In genomic region chr5:167633931-167634341, GRCh38 we compare ENCODE assay signal across 15 cellular contexts.
DNase-seq lines count a peak whose midpoint lies in the region; ATAC-seq, FAIRE-seq and TF ChIP-seq lines count a peak whose summit lies in the region.
"Had no signal": no experiment of that assay in that cellular context is flagged by ENCODE, and none has a peak within 500 bp of the region (broad histone marks: within the 10 kb centered on the region; RNA-seq: fewer than 3 reads in every experiment).

No MANE protein-coding gene starts in this region.

- H3K4me3 ChIP-seq in pancreas: no peak overlapping the region

- ATAC-seq in esophagus mucosa (peak; percentile 15), GM19351 (IDR thresholded peaks at IDR 0.05; ENCODE audit: unreplicated experiment) (no peak), pancreas (no peak), HG03521 (IDR thresholded peaks at IDR 0.05; ENCODE audit: unreplicated experiment) (no peak)
- ATAC-seq: activated CD8-positive, alpha-beta memory T cell treated with anti-CD3 and anti-CD28 coated beads, Interleukin-2, amount 10 ng/mL, durations not matched to agents 7 days and 5 days; stimulated activated memory B cell treated with anti-CD40 and anti-IgM and Interleukin-4, amounts not matched to agents 10 μg/mL and 1 μg/mL and 100 μg/mL, for 72 hours had no signal

- H3K9me3 ChIP-seq in pancreas: no peaks in the 10 kb centered on the region

- WGBS in pancreas, 2 donors: 51 to 62% methylated on average over 2 of the region's 2 CpGs

- no peaks in the 10 kb centered on the region for H3K36me3 ChIP-seq in pancreas

- no peak for TF ChIP-seq CTCF in pancreas (IDR thresholded peaks at IDR 0.05)

- FAIRE-seq in RCC 7860 (lab: Jason Lieb, UNC): no peak
- FAIRE-seq in pancreas (lab: Jason Lieb, UNC): no peak

- H3K4me1 ChIP-seq in pancreas: no peaks in the 10 kb centered on the region

- intact Hi-C loops in pancreas (cut with DNase I): no loop called here

- peak; percentile 60 for DNase-seq in Daoy (ENCODE audit: low read depth)
- DNase-seq in RCC 7860 (ENCODE audit: low spot score): peak; percentile 68
- peak; percentile 25 for DNase-seq in myocyte (ENCODE audit: low read depth)
- DNase-seq in activated naive CD4-positive, alpha-beta T cell (lab: John Stamatoyannopoulos, UW): no peak
- DNase-seq in pancreas: no peak
- DNase-seq: activated CD8-positive, alpha-beta memory T cell treated with anti-CD3 and anti-CD28 coated beads, Interleukin-2, amount 10 ng/mL, durations not matched to agents 7 days and 5 days; activated naive CD4-positive, alpha-beta T cell treated with Interleukin-2 at 50 U/mL for 16 hours; erythroblast; Kasumi-1; retina; stimulated activated CD4-positive, alpha-beta T cell treated with anti-CD3 and anti-CD28 coated beads, Interleukin-4, amount 100 ng/mL, for 4 hours had no signal

- no peaks in the 10 kb centered on the region for H3K27me3 ChIP-seq in pancreas

- H3K27ac ChIP-seq in pancreas: no peak overlapping the region

Comparison
In these comparisons a context has a peak if more than half of its experiments do, and no peak if none do; other contexts are left out.
1. DNase-seq: peak in Daoy (single experiment), RCC 7860 (single experiment) and myocyte (single experiment); none in activated naive CD4-positive, alpha-beta T cell (0 of 4) and pancreas (0 of 6).